ENCODE assay signal across 8 cellular contexts in genomic region chr1:166166400-166166699, GRCh38. TPM values are rescaled to one million over a fixed set of nuclear protein-coding genes. Genes with fewer than 3 reads are reported as not detected.
DNase-seq lines count a peak whose midpoint lies in the region; ATAC-seq and TF ChIP-seq lines count a peak whose summit lies in the region.

No MANE protein-coding gene starts in this region.

- H3K4me1 ChIP-seq in osteoblast (ENCODE audit: insufficient read depth, low read length): no peaks in the 10 kb centered on the region

- ATAC-seq in GM18511 (IDR thresholded peaks at IDR 0.05; ENCODE audit: unreplicated experiment): peak; percentile 3
- ATAC-seq in HG02763 (IDR thresholded peaks at IDR 0.05; ENCODE audit: unreplicated experiment): peak; percentile 10

- no peaks in the 10 kb centered on the region for H3K79me2 ChIP-seq in osteoblast (ENCODE audit: insufficient read depth, low read length)

- no peaks in the 10 kb centered on the region for H4K20me1 ChIP-seq in osteoblast (ENCODE audit: insufficient read depth, low read length)

- H3K4me2 ChIP-seq in osteoblast (ENCODE audit: insufficient read depth, low read length): peak overlapping the region; percentile 39

- H3K9me3 ChIP-seq in osteoblast (ENCODE audit: low read depth, low read length): no peaks in the 10 kb centered on the region

- H3K4me3 ChIP-seq in astrocyte of the cerebellum (ENCODE audit: low read depth, low read length): peak overlapping the region; percentile 43
- H3K4me3 ChIP-seq in osteoblast (ENCODE audit: insufficient read depth, low read length): no peak overlapping the region

- intact Hi-C loops in posterior vena cava (cut with DNase I): loop anchor here in 1 of 2 donors (5.0 kb wide), 1 partner anchor 239 kb away; no protein-coding TSS in a partner anchor

- in situ Hi-C loops in astrocyte of the cerebellum (cut with HindIII; ENCODE audit: low sequenced_read_pairs): no loop called here

- H3K27ac ChIP-seq in osteoblast (ENCODE audit: low read depth, low read length): no peak overlapping the region

- no peak overlapping the region for H2AFZ ChIP-seq in osteoblast (ENCODE audit: low read length)

- TF ChIP-seq CTCF in astrocyte of the cerebellum (IDR thresholded peaks at IDR 0.05; ENCODE audit: low read depth, low read length, missing control alignments): no peak
- no peak for TF ChIP-seq CTCF in osteoblast (IDR thresholded peaks at IDR 0.05; ENCODE audit: extremely low read depth, low read depth, low read length)

- DNase-seq in astrocyte of the cerebellum (ENCODE audit: low read depth) (no peak), osteoblast (ENCODE audit: insufficient read length, low spot score, missing footprints) (peak; percentile 30), NCI-H2081 treated with DMSO at 0.1 percent for 48 hours (lab: John Stamatoyannopoulos, UW) (no peak), NCI-H345 treated with DMSO at 0.1 percent for 48 hours (lab: John Stamatoyannopoulos, UW; ENCODE audit: unreplicated experiment) (no peak), DMS153 treated with DMSO at 0.1 percent for 48 hours (lab: John Stamatoyannopoulos, UW; ENCODE audit: unreplicated experiment) (no peak), posterior vena cava (ENCODE audit: low spot score) (no peak)

- peaks cover 26% of the 10 kb centered on the region for H3K27me3 ChIP-seq in osteoblast (ENCODE audit: insufficient read depth, low read length)

- H3K36me3 ChIP-seq in osteoblast (ENCODE audit: insufficient read depth, low read length): no peaks in the 10 kb centered on the region

RNA-seq across cellular contexts. Expression of gene FAM78B, which starts 0.5 kb away (rescaled TPM):
- total RNA-seq in osteoblast: 0.29 and 0.36 TPM in 2 replicates
- 1 to 10 TPM; 1.5 to 4.0 TPM for total RNA-seq in posterior vena cava
